Comparison of ENCODE assay signal across 1 cellular context in the genomic region with DNA sequence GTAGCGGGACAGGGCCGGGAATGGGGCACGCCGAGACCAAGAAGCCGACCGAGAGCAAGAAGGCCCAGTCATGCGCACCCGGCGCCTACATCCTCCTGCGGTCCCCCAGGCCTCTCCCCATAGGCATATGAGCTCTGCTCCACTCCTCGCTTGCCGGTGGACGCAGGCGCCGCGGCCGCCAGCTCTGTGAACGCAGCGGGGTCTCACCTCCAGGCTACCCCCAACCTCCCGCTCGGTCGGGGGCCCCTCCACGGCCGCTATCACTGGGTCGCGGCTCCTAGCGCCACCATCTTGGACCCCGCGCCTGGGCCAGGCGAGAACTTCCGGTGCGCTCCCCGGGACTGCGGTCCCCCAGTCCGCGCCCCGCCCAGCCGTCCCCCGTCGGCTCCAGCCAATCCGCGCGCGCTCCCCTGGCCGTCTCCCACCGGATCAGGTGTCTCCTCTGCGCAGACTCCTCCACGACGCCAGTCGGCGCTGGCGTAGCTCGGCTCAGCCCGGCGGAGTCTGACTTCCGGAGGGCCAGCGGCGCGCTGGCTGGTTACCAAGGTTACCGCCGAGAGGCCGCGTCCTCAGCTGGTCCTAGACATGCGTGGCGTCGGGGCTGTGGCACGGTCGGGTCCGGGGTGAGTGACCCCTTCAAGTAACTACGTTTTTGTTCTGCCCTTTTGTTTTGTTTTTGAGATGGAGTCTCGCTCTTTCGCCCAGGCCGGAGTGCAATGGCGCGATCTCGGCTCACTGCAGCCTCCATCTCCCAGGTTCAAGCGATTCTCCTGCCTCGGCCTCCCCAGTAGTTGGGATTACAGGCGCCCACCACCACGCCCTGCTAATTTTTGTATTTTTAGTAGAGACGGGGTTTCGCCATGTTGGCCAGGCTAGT.
TF ChIP-seq lines count a peak whose summit lies in the region.

Gene ZNF594, minus strand, starts transcription at position 328 of the 877 bp plus-strand sequence. CDS start 7,612 bp downstream, outside the sequence.

TF ChIP-seq in H1, 55 proteins besides CTCF, POLR2A, EP300 and RAD21:
- TF ChIP-seq, protein P1, sequence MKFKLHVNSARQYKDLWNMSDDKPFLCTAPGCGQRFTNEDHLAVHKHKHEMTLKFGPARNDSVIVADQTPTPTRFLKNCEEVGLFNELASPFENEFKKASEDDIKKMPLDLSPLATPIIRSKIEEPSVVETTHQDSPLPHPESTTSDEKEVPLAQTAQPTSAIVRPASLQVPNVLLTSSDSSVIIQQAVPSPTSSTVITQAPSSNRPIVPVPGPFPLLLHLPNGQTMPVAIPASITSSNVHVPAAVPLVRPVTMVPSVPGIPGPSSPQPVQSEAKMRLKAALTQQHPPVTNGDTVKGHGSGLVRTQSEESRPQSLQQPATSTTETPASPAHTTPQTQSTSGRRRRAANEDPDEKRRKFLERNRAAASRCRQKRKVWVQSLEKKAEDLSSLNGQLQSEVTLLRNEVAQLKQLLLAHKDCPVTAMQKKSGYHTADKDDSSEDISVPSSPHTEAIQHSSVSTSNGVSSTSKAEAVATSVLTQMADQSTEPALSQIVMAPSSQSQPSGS (IDR thresholded peaks at IDR 0.05; ENCODE audit: low read length), result 0 out of 2 replicates have a peak, but pooled peaks have one; percentile 30
- no peak for TF ChIP-seq POU5F1 (IDR thresholded peaks at IDR 0.05; ENCODE audit: low read depth, low read length)
- TF ChIP-seq RBBP5 (IDR thresholded peaks at IDR 0.05; ENCODE audit: borderline replicate concordance, low read depth, low read length), result peak; percentile 66
- peak; percentile 75; the same call in 1 of the 2 replicates for TF ChIP-seq POLR2AphosphoS5 (IDR thresholded peaks at IDR 0.05; ENCODE audit: low read depth, low read length)
- TF ChIP-seq CTBP2 (IDR thresholded peaks at IDR 0.05; ENCODE audit: borderline replicate concordance, insufficient read depth, insufficient read length, low read length), result no peak
- peak; percentile 91 for TF ChIP-seq YY1 (IDR thresholded peaks at IDR 0.05; ENCODE audit: low read depth, low read length)
- TF ChIP-seq NRF1 (IDR thresholded peaks at IDR 0.05; ENCODE audit: low read depth, low read length), result peak; percentile 35; the same call in 1 of the 2 replicates
- TF ChIP-seq SP2 (IDR thresholded peaks at IDR 0.05; ENCODE audit: low read length), result peak; percentile 66; the same call in 1 of the 2 replicates
- no peak for TF ChIP-seq ZNF274 (IDR thresholded peaks at IDR 0.05; ENCODE audit: borderline replicate concordance, extremely low read depth, low read length)
- TF ChIP-seq, protein P2, sequence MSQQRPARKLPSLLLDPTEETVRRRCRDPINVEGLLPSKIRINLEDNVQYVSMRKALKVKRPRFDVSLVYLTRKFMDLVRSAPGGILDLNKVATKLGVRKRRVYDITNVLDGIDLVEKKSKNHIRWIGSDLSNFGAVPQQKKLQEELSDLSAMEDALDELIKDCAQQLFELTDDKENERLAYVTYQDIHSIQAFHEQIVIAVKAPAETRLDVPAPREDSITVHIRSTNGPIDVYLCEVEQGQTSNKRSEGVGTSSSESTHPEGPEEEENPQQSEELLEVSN (IDR thresholded peaks at IDR 0.05), result peak; percentile 49; the same call in 1 of the 2 replicates
- peak; percentile 84 for TF ChIP-seq KDM4A (IDR thresholded peaks at IDR 0.05; ENCODE audit: low read depth, low read length, severe bottlenecking)
- TF ChIP-seq PHF8 (conservative IDR thresholded peaks at IDR 0.05; ENCODE audit: low read depth, low read length), result peak; percentile 100
- TF ChIP-seq BRCA1 (IDR thresholded peaks at IDR 0.05; ENCODE audit: low read depth, low read length), result no peak
- no peak for TF ChIP-seq FOSL1 (IDR thresholded peaks at IDR 0.05; ENCODE audit: insufficient read depth, low read depth, low read length)
- TF ChIP-seq JUND (IDR thresholded peaks at IDR 0.05; ENCODE audit: low read length), result 0 out of 2 replicates have a peak, but pooled peaks have one; percentile 39
- no peak for TF ChIP-seq SP1 (IDR thresholded peaks at IDR 0.05; ENCODE audit: low read depth, low read length)
- TF ChIP-seq BACH1 (IDR thresholded peaks at IDR 0.05; ENCODE audit: low read length), result peak; percentile 91
- peak; percentile 57 to 91; a peak in 2 of 4 replicates for TF ChIP-seq SIN3A (conservative IDR thresholded peaks at IDR 0.05 in 1 of 2, IDR thresholded peaks at IDR 0.05 in 1 of 2; ENCODE audit: low read depth in 1 of 2, low read length in 2 of 2)
- TF ChIP-seq GABPA (IDR thresholded peaks at IDR 0.05; ENCODE audit: borderline replicate concordance, insufficient read depth, low read length), result peak; percentile 71; the same call in 1 of the 2 replicates
- TF ChIP-seq KDM5A (IDR thresholded peaks at IDR 0.05; ENCODE audit: low read length), result peak; percentile 75
- peak; percentile 57 for TF ChIP-seq TAF7 (optimal IDR thresholded peaks at IDR 0.05; ENCODE audit: borderline replicate concordance, low read depth, low read length)
- peak; percentile 57; the same call in 1 of the 2 replicates for TF ChIP-seq TBP (IDR thresholded peaks at IDR 0.05; ENCODE audit: low read depth, low read length)
- TF ChIP-seq SAP30 (IDR thresholded peaks at IDR 0.05; ENCODE audit: insufficient read depth, insufficient replicate concordance, low read length), result no peak
- TF ChIP-seq, protein P3, sequence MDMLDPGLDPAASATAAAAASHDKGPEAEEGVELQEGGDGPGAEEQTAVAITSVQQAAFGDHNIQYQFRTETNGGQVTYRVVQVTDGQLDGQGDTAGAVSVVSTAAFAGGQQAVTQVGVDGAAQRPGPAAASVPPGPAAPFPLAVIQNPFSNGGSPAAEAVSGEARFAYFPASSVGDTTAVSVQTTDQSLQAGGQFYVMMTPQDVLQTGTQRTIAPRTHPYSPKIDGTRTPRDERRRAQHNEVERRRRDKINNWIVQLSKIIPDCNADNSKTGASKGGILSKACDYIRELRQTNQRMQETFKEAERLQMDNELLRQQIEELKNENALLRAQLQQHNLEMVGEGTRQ (IDR thresholded peaks at IDR 0.05; ENCODE audit: low read length), result no peak
- TF ChIP-seq ASH2L (IDR thresholded peaks at IDR 0.05; ENCODE audit: low read length), result peak; percentile 89
- TF ChIP-seq SP4 (IDR thresholded peaks at IDR 0.05; ENCODE audit: low read length), result 0 out of 2 replicates have a peak, but pooled peaks have one; percentile 52
- TF ChIP-seq HDAC2 (IDR thresholded peaks at IDR 0.05; ENCODE audit: borderline replicate concordance in 1 of 2, low read depth in 2 of 2, low read length in 2 of 2), result peak in 1 of 2 experiments; percentile 48; a peak in 1 of 4 replicates
- TF ChIP-seq TAF1 (IDR thresholded peaks at IDR 0.05; ENCODE audit: low read depth, low read length), result peak; percentile 86
- no peak for TF ChIP-seq MAFK (IDR thresholded peaks at IDR 0.05; ENCODE audit: low read depth, low read length)
- TF ChIP-seq, protein P4, sequence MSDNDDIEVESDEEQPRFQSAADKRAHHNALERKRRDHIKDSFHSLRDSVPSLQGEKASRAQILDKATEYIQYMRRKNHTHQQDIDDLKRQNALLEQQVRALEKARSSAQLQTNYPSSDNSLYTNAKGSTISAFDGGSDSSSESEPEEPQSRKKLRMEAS (IDR thresholded peaks at IDR 0.05), result peak; percentile 60
- TF ChIP-seq TCF12 (IDR thresholded peaks at IDR 0.05; ENCODE audit: low read depth, low read length), result no peak
